10 cellular contexts compared by ENCODE assay signal in the genomic region with DNA sequence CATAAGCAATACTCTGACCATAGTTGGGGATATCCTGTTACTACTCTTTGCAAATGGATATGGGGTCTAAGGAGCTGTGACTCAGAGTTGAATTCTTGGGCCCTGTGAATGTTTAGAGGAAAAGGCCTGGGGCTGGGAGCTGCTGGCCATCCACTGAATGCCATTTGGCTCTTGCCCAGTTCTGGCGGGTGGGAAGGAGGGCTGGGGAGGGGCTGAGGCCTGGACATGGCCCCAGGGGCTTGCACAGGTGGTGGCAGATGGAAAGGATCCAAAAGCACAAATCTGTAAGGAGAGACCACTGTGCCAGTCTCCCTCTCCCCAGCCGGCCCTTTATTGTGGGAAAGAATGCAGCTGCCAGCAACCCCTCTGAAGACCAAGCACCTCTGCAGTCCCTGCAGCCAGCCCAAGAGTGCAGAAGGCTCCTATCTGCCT. TPM values are rescaled to one million over a fixed set of nuclear protein-coding genes. Genes with fewer than 3 reads are reported as not detected.
DNase-seq lines count a peak whose midpoint lies in the region; ATAC-seq, FAIRE-seq and TF ChIP-seq lines count a peak whose summit lies in the region.
"Had no signal": no experiment of that assay in that cellular context is flagged by ENCODE, and none has a peak within 500 bp of the region (broad histone marks: within the 10 kb centered on the region; RNA-seq: fewer than 3 reads in every experiment).

No MANE protein-coding gene starts in this region.

- no peaks in the 10 kb centered on the region for H3K9me3 ChIP-seq in endothelial cell of umbilical vein (replicated peaks; ENCODE audit: control insufficient read depth, insufficient read depth, low read length)
- no peaks in the 10 kb centered on the region for H3K9me3 ChIP-seq in pancreas
- H3K9me3 ChIP-seq: heart left ventricle had no signal

- H3K36me3 ChIP-seq in endothelial cell of umbilical vein (ENCODE audit: control insufficient read depth in 2 of 2, extremely low read depth in 1 of 2, insufficient read depth in 2 of 2, low read length in 2 of 2) (peaks cover 11 to 12% of the 10 kb centered on the region in 2 experiments), pancreas (no peaks in the 10 kb centered on the region)

- DNase-seq in Daoy (ENCODE audit: low read depth) (peak; percentile 70), NCI-H2196 treated with DMSO at 0.1 percent for 48 hours (lab: John Stamatoyannopoulos, UW; ENCODE audit: unreplicated experiment) (peak; percentile 14), endothelial cell of umbilical vein (ENCODE audit: low read depth, low spot score) (peak; percentile 58), pancreas (peak in 4 of 6 donors; percentile 42 to 81 (median 58)), omental fat pad (ENCODE audit: low spot score) (no peak)
- DNase-seq in effector CD8-positive, alpha-beta T cell (lab: John Stamatoyannopoulos, UW): no peak
- no peak for DNase-seq in activated naive CD4-positive, alpha-beta T cell treated with anti-CD3 and anti-CD28 coated beads for 36 hours
- DNase-seq: activated naive CD8-positive, alpha-beta T cell treated with anti-CD3 and anti-CD28 coated beads, Interleukin-2, amount 10 ng/mL, durations not matched to agents 7 days and 5 days; heart left ventricle had no signal

- POLR2A ChIA-PET in endothelial cell of umbilical vein (lab: Charles Lee): interaction anchor here (0.8 kb wide), 2 partner anchors 11 to 19 kb away, joined by 3 to 4 read pairs; no protein-coding TSS in a partner anchor

- peak; percentile 14 to 49 (median 18) for ATAC-seq in pancreas
- no peak for ATAC-seq in omental fat pad (ENCODE audit: low FRiP score)
- no peak for ATAC-seq in GM18873 (IDR thresholded peaks at IDR 0.05; ENCODE audit: low FRiP score, unreplicated experiment)
- ATAC-seq: heart left ventricle had no signal

- dilution Hi-C loops in endothelial cell of umbilical vein (cut with MboI; ENCODE audit: extremely low pct_ligation_motif_present, low sequenced_read_pairs): loop anchor here (25.0 kb wide), 1 partner anchor 95 kb away; no protein-coding TSS in a partner anchor

- WGBS in pancreas, 2 donors: 11 to 22% methylated on average over 2 of the region's 2 CpGs

- no peak overlapping the region for H3K9ac ChIP-seq in endothelial cell of umbilical vein (replicated peaks; ENCODE audit: extremely low read depth, insufficient read depth, low read length)

- CTCF ChIA-PET in endothelial cell of umbilical vein (lab: Charles Lee): interaction anchor here (1.0 to 15.2 kb wide), 6 partner anchors 10 to 234 kb away, joined by 3 to 714 read pairs (median 8); partner anchors contain the start of gene PLXNA2
- CTCF ChIA-PET in activated naive CD4-positive, alpha-beta T cell treated with anti-CD3 and anti-CD28 coated beads for 36 hours (lab: Charles Lee): interaction anchor here (1.8 kb wide), 1 partner anchor 13 kb away, joined by 6 read pairs; the partner anchor contains the start of gene PLXNA2

- H3K4me1 ChIP-seq in endothelial cell of umbilical vein (ENCODE audit: control insufficient read depth, extremely low read depth, insufficient read depth, low read length) (peaks cover 69% of the 10 kb centered on the region), pancreas (peaks cover 53 to 70% (median 60%) of the 10 kb centered on the region in 3 donors)

- no peak for TF ChIP-seq POLR2A in endothelial cell of umbilical vein (IDR thresholded peaks at IDR 0.05; ENCODE audit: low read depth, low read length)

- H3K27ac Mint-ChIP-seq in activated naive CD4-positive, alpha-beta T cell treated with anti-CD3 and anti-CD28 coated beads for 36 hours: no peak overlapping the region
- H3K27ac Mint-ChIP-seq: activated naive CD8-positive, alpha-beta T cell treated with anti-CD3 and anti-CD28 coated beads, Interleukin-2, amount 10 ng/mL, durations not matched to agents 7 days and 5 days had no signal

- H3K36me3 Mint-ChIP-seq in activated naive CD4-positive, alpha-beta T cell treated with anti-CD3 and anti-CD28 coated beads for 36 hours (ENCODE audit: low read depth): no peaks in the 10 kb centered on the region
- H3K36me3 Mint-ChIP-seq: activated naive CD8-positive, alpha-beta T cell treated with anti-CD3 and anti-CD28 coated beads, Interleukin-2, amount 10 ng/mL, durations not matched to agents 7 days and 5 days had no signal

- H3K4me3 ChIP-seq in endothelial cell of umbilical vein (replicated peaks in 1 of 3; ENCODE audit: insufficient read depth in 1 of 3, low read depth in 1 of 3, low read length in 3 of 3): no peak overlapping the region
- H3K4me3 ChIP-seq in pancreas: no peak overlapping the region
- H3K4me3 ChIP-seq: heart left ventricle had no signal

- H3K4me1 Mint-ChIP-seq in activated naive CD4-positive, alpha-beta T cell treated with anti-CD3 and anti-CD28 coated beads for 36 hours (ENCODE audit: low read depth): peaks cover 10% of the 10 kb centered on the region

- no peaks in the 10 kb centered on the region for H3K9me3 Mint-ChIP-seq in activated naive CD4-positive, alpha-beta T cell treated with anti-CD3 and anti-CD28 coated beads for 36 hours
- H3K9me3 Mint-ChIP-seq: activated naive CD8-positive, alpha-beta T cell treated with anti-CD3 and anti-CD28 coated beads, Interleukin-2, amount 10 ng/mL, durations not matched to agents 7 days and 5 days had no signal

- H3K27me3 ChIP-seq in endothelial cell of umbilical vein (ENCODE audit: control insufficient read depth in 2 of 2, insufficient read depth in 2 of 2, low read length in 2 of 2) (no peaks in the 10 kb centered on the region), pancreas (no peaks in the 10 kb centered on the region)

- TF ChIP-seq CTCF in endothelial cell of umbilical vein (IDR thresholded peaks at IDR 0.05; ENCODE audit: extremely low read depth in 1 of 2, insufficient read depth in 1 of 2, low read depth in 1 of 2, low read length in 2 of 2): no peak
- no peak for TF ChIP-seq CTCF in pancreas (IDR thresholded peaks at IDR 0.05)
- TF ChIP-seq CTCF in omental fat pad (IDR thresholded peaks at IDR 0.05): no peak

- H3K27ac ChIP-seq in endothelial cell of umbilical vein (ENCODE audit: insufficient read depth, low read depth, low read length) (peak overlapping the region; percentile 13), pancreas (peak overlapping the region in 2 of 4 donors; percentile 14 to 28)

- no TSS peak for BruUV-seq in endothelial cell of umbilical vein (replicated peaks; lab: Mats Ljungman, UMichigan)

- no peak overlapping the region for H2AFZ ChIP-seq in endothelial cell of umbilical vein (ENCODE audit: low read depth, low read length)

- H4K20me1 ChIP-seq in endothelial cell of umbilical vein (replicated peaks; ENCODE audit: control insufficient read depth, extremely low read depth, insufficient read depth, low read length): no peaks in the 10 kb centered on the region

- peak; percentile 50 for FAIRE-seq in endothelial cell of umbilical vein (lab: Jason Lieb, UNC)
- FAIRE-seq in pancreas (lab: Jason Lieb, UNC): no peak

- no peak overlapping the region for H3K4me2 ChIP-seq in endothelial cell of umbilical vein (ENCODE audit: insufficient read depth, low read length)

- no peaks in the 10 kb centered on the region for H3K9me1 ChIP-seq in endothelial cell of umbilical vein (replicated peaks; ENCODE audit: control insufficient read depth, extremely low read depth, insufficient read depth, low read length)

- H3K4me3 Mint-ChIP-seq in activated naive CD4-positive, alpha-beta T cell treated with anti-CD3 and anti-CD28 coated beads for 36 hours: no peak overlapping the region
- H3K4me3 Mint-ChIP-seq: activated naive CD8-positive, alpha-beta T cell treated with anti-CD3 and anti-CD28 coated beads, Interleukin-2, amount 10 ng/mL, durations not matched to agents 7 days and 5 days had no signal

- H3K79me2 ChIP-seq in endothelial cell of umbilical vein (ENCODE audit: control insufficient read depth, insufficient read depth, low read length): peaks cover 100% of the 10 kb centered on the region

- H3K27me3 Mint-ChIP-seq in activated naive CD4-positive, alpha-beta T cell treated with anti-CD3 and anti-CD28 coated beads for 36 hours (ENCODE audit: low read depth): peaks cover 11% of the 10 kb centered on the region

- intact Hi-C loops in endothelial cell of umbilical vein (cut with micrococcal nuclease) (loop anchor here (1.0 kb wide), 1 partner anchor 9 kb away; no protein-coding TSS in a partner anchor), pancreas (cut with DNase I) (no loop called here)
- intact Hi-C loops in activated naive CD4-positive, alpha-beta T cell treated with anti-CD3 and anti-CD28 coated beads for 36 hours (cut with micrococcal nuclease): no loop called here

TF ChIP-seq in endothelial cell of umbilical vein, 7 proteins besides CTCF, POLR2A, EP300 and RAD21:
- TF ChIP-seq GATA2 (IDR thresholded peaks at IDR 0.05; ENCODE audit: insufficient read depth, insufficient read length, low read depth, low read length): no peak
- peak; percentile 25 for TF ChIP-seq FOS (IDR thresholded peaks at IDR 0.05; ENCODE audit: borderline replicate concordance, insufficient read depth, low read length)

RNA-seq across cellular contexts. Expression of gene PLXNA2, which starts 12.2 kb away (rescaled TPM):
- total RNA-seq in Daoy (2014; rRNA removed; shearing (Covaris generic)): 3.1 and 3.3 TPM in 2 replicates
- total RNA-seq in endothelial cell of umbilical vein (229 and 302 TPM in 2 replicates), pancreas (100 to 1,000 TPM in 2 of 6 donors, 10 to 100 TPM in 4; 63.9 to 137 (median 80.1) TPM), omental fat pad (10 to 100 TPM; 21.7 to 67.9 (median 36.8) TPM)
- polyA plus RNA-seq in endothelial cell of umbilical vein (42.6 and 43.3 TPM in 2 replicates), pancreas (10 to 100 TPM; 48.7 to 52.2 TPM)
- polyA plus RNA-seq in endothelial cell of umbilical vein (2011; cell fraction: cytosol; rRNA removed): 45.8 and 46.2 TPM in 2 replicates
- polyA plus RNA-seq in endothelial cell of umbilical vein (2011; cell fraction: nucleus; rRNA removed): 246 and 252 TPM in 2 replicates
- 71.3 and 100 TPM in 2 replicates for polyA plus RNA-seq in endothelial cell of umbilical vein (2012)
- 148 and 179 TPM in 2 replicates for polyA minus RNA-seq in endothelial cell of umbilical vein
- polyA minus RNA-seq in endothelial cell of umbilical vein (2011; cell fraction: cytosol; rRNA and poly(A)+ RNA removed): 4.7 TPM
- polyA minus RNA-seq in endothelial cell of umbilical vein (2011; cell fraction: nucleus; rRNA and poly(A)+ RNA removed): 206 and 227 TPM in 2 replicates
- total RNA-seq in activated naive CD4-positive, alpha-beta T cell treated with anti-CD3 and anti-CD28 coated beads for 36 hours: under 1 TPM; 0.26 to 0.35 TPM

Comparison
In these comparisons a context has a peak if more than half of its experiments do, and no peak if none do; other contexts are left out.
1. DNase-seq: peak in Daoy (single experiment), NCI-H2196 treated with DMSO at 0.1 percent for 48 hours (single experiment), endothelial cell of umbilical vein (single experiment) and pancreas (4 of 6); none in omental fat pad (single experiment), effector CD8-positive, alpha-beta T cell (single experiment) and activated naive CD4-positive, alpha-beta T cell treated with anti-CD3 and anti-CD28 coated beads for 36 hours (single experiment).
2. ATAC-seq: peak in pancreas (4 of 4); none in omental fat pad (single experiment) and GM18873 (single experiment).